Comparison of ENCODE assay signal across 10 cellular contexts in genomic region chr13:46550822-46551221, GRCh38.
"Had no signal": no experiment of that assay in that cellular context is flagged by ENCODE, and none has a peak within 500 bp of the region (broad histone marks: within the 10 kb centered on the region; RNA-seq: fewer than 3 reads in every experiment).

No MANE protein-coding gene starts in this region.

- ATAC-seq: stimulated activated effector memory CD8-positive, alpha-beta T cell treated with anti-CD3 and anti-CD28 coated beads, Interleukin-12 subunit alpha, Interleukin-12 subunit beta, amount 100 ng/mL, for 72 hours had no signal

- H3K27ac Mint-ChIP-seq: neural progenitor cell; stimulated activated effector memory CD8-positive, alpha-beta T cell treated with anti-CD3 and anti-CD28 coated beads, Interleukin-12 subunit alpha, Interleukin-12 subunit beta, amount 100 ng/mL, for 72 hours had no signal

- H3K4me3 ChIP-seq: colonic mucosa, hepatocyte, neural progenitor cell, pancreas, thyroid gland had no signal

- H3K4me2 ChIP-seq: neural progenitor cell had no signal

- H2AFZ ChIP-seq: hepatocyte, neural progenitor cell had no signal

- H3K36me3 Mint-ChIP-seq: naive B cell, neural progenitor cell, type B pancreatic cell had no signal

- H3K27me3 Mint-ChIP-seq: naive B cell had no signal

- H3K36me3 ChIP-seq: colonic mucosa, neural progenitor cell, pancreas, suprapubic skin, thyroid gland had no signal

- H3K9me3 ChIP-seq: colonic mucosa, pancreas, suprapubic skin, thyroid gland had no signal

- H3K27ac ChIP-seq: colonic mucosa, foreskin keratinocyte, hepatocyte, neural progenitor cell, pancreas, suprapubic skin, thyroid gland had no signal

- H3K9me3 Mint-ChIP-seq: naive B cell; neural progenitor cell; stimulated activated effector memory CD8-positive, alpha-beta T cell treated with anti-CD3 and anti-CD28 coated beads, Interleukin-12 subunit alpha, Interleukin-12 subunit beta, amount 100 ng/mL, for 72 hours; type B pancreatic cell had no signal

- H3K4me1 ChIP-seq: foreskin keratinocyte, neural progenitor cell, pancreas had no signal

- H3K9ac ChIP-seq: neural progenitor cell had no signal

- H3K27me3 ChIP-seq: colonic mucosa, hepatocyte, pancreas, suprapubic skin, thyroid gland had no signal
